Comparison of ENCODE assay signal across 30 cellular contexts in the genomic region with DNA sequence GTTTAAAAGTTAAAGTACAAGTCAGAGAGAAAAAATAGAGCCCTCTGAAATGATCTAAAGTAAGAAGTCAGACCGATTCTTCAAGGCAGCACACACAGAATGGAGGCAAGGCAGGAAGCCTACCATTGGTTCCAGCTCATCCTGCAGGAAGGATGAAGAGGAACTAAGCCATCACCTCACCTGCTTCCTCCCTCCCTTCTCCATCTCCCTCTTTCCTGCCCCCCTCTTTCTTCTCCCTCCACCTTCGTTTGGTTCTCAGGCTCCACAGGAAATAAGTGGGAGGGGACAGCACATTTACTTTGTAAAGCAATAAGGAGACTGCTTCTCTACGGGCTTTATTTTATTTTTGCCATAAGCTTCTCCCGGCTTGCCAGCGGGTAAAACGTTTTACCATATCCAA.
"Had no signal": no experiment of that assay in that cellular context is flagged by ENCODE, and none has a peak within 500 bp of the region (broad histone marks: within the 10 kb centered on the region; RNA-seq: fewer than 3 reads in every experiment).

No MANE protein-coding gene starts in this region.

- H3K27me3 Mint-ChIP-seq: activated CD4-positive, alpha-beta T cell treated with anti-CD3 and anti-CD28 coated beads, Interleukin-2, amount 10 ng/mL, durations not matched to agents 24 days and 14 days; activated T-helper 17 cell treated with anti-CD3 and anti-CD28 coated beads, Interleukin-2, amount 50 U/mL, for 72 hours had no signal

- H3K27ac ChIP-seq: brain microvascular endothelial cell, KMS-11, Peyer's patch, WERI-Rb-1 had no signal

- H3K9me3 ChIP-seq: Peyer's patch had no signal

- H3K4me3 ChIP-seq: Peyer's patch had no signal

- H3K4me1 ChIP-seq: Peyer's patch had no signal

- DNase-seq: activated CD4-positive, alpha-beta T cell treated with anti-CD3 and anti-CD28 coated beads, Interleukin-2, amount 10 ng/mL, durations not matched to agents 24 days and 14 days; activated CD4-positive, alpha-beta T cell treated with anti-CD3 and anti-CD28 coated beads, Interleukin-2, amount 50 U/mL, for 4 hours; activated CD8-positive, alpha-beta T cell treated with anti-CD3 and anti-CD28 coated beads for 36 hours; activated gamma-delta T cell treated with Interleukin-2 at 50 U/mL for 16 hours; activated naive CD4-positive, alpha-beta T cell treated with anti-CD3 and anti-CD28 coated beads for 36 hours; activated T-cell treated with anti-CD3 and anti-CD28 coated beads, Interleukin-2, amount 50 U/mL, for 1 hour; activated T-cell treated with anti-CD3 and anti-CD28 coated beads, Interleukin-2, amount 50 U/mL, for 72 hours; anterior cingulate cortex; brain microvascular endothelial cell; central memory CD4-positive, alpha-beta T cell; NCI-H1092 treated with DMSO at 0.1 percent for 48 hours; NCI-H1417 treated with DMSO at 0.1 percent for 48 hours; NCI-H187 treated with DMSO at 0.1 percent for 48 hours; NCI-H2081 treated with DMSO at 0.1 percent for 48 hours; NCI-H226; NCI-H446 treated with DMSO at 0.1 percent for 48 hours; NCI-H524; PC-3; Peyer's patch; RPMI8226; SIG-M5; SW 1271; T-helper 1 cell; T-helper 2 cell; T-helper 9 cell; WERI-Rb-1 had no signal

- H3K36me3 ChIP-seq: brain microvascular endothelial cell, Peyer's patch had no signal

- H3K27ac Mint-ChIP-seq: activated CD4-positive, alpha-beta T cell treated with anti-CD3 and anti-CD28 coated beads, Interleukin-2, amount 10 ng/mL, durations not matched to agents 24 days and 14 days; activated CD8-positive, alpha-beta T cell treated with anti-CD3 and anti-CD28 coated beads for 36 hours; activated naive CD4-positive, alpha-beta T cell treated with anti-CD3 and anti-CD28 coated beads for 36 hours; activated naive CD4-positive, alpha-beta T cell treated with anti-CD3 and anti-CD28 coated beads, Interleukin-2, amount 50 U/mL, for 72 hours; activated T-cell treated with anti-CD3 and anti-CD28 coated beads, Interleukin-2, amount 50 U/mL, for 72 hours; activated T-helper 17 cell treated with anti-CD3 and anti-CD28 coated beads, Interleukin-2, amount 50 U/mL, for 72 hours had no signal

- H3K4me2 ChIP-seq: KMS-11 had no signal

- ATAC-seq: activated CD8-positive, alpha-beta T cell treated with anti-CD3 and anti-CD28 coated beads for 36 hours; activated naive CD4-positive, alpha-beta T cell treated with anti-CD3 and anti-CD28 coated beads, Interleukin-2, amount 50 U/mL, for 72 hours; activated T-cell treated with anti-CD3 and anti-CD28 coated beads, Interleukin-2, amount 50 U/mL, for 72 hours; activated T-helper 17 cell treated with anti-CD3 and anti-CD28 coated beads, Interleukin-2, amount 50 U/mL, for 72 hours; PC-3; Right ventricle myocardium inferior had no signal

- H3K4me1 Mint-ChIP-seq: activated CD4-positive, alpha-beta T cell treated with anti-CD3 and anti-CD28 coated beads, Interleukin-2, amount 10 ng/mL, durations not matched to agents 24 days and 14 days; activated T-helper 17 cell treated with anti-CD3 and anti-CD28 coated beads, Interleukin-2, amount 50 U/mL, for 72 hours had no signal

- H3K4me3 Mint-ChIP-seq: activated CD4-positive, alpha-beta T cell treated with anti-CD3 and anti-CD28 coated beads, Interleukin-2, amount 10 ng/mL, durations not matched to agents 24 days and 14 days; activated CD8-positive, alpha-beta T cell treated with anti-CD3 and anti-CD28 coated beads for 36 hours; activated naive CD4-positive, alpha-beta T cell treated with anti-CD3 and anti-CD28 coated beads for 36 hours; activated T-cell treated with anti-CD3 and anti-CD28 coated beads, Interleukin-2, amount 50 U/mL, for 72 hours; activated T-helper 17 cell treated with anti-CD3 and anti-CD28 coated beads, Interleukin-2, amount 50 U/mL, for 72 hours had no signal

- H3K27me3 ChIP-seq: brain microvascular endothelial cell, Peyer's patch had no signal
